ENCODE assay signal across 8 cellular contexts in genomic region chr5:83430130-83431010, GRCh38.
DNase-seq lines count a peak whose midpoint lies in the region; ATAC-seq lines count a peak whose summit lies in the region.

No MANE protein-coding gene starts in this region.

- no peaks in the 10 kb centered on the region for H3K9me3 Mint-ChIP-seq in stimulated activated effector memory CD8-positive, alpha-beta T cell treated with anti-CD3 and anti-CD28 coated beads, Interleukin-12 subunit alpha, Interleukin-12 subunit beta, amount 100 ng/mL, for 72 hours

- no peaks in the 10 kb centered on the region for H3K36me3 ChIP-seq in effector memory CD4-positive, alpha-beta T cell (ENCODE audit: control insufficient read depth, insufficient read depth, low read length)

- no peak overlapping the region for H3K27ac ChIP-seq in effector memory CD4-positive, alpha-beta T cell (ENCODE audit: insufficient read depth, low read length, poor library complexity, severe bottlenecking)

- no peaks in the 10 kb centered on the region for H3K4me1 Mint-ChIP-seq in stimulated activated effector memory CD8-positive, alpha-beta T cell treated with anti-CD3 and anti-CD28 coated beads, Interleukin-12 subunit alpha, Interleukin-12 subunit beta, amount 100 ng/mL, for 72 hours

- DNase-seq in ACHN (peak; percentile 47), NCI-H446 treated with DMSO at 0.1 percent for 48 hours (lab: John Stamatoyannopoulos, UW) (peak; percentile 37), medulla oblongata (ENCODE audit: extremely low spot score) (peak; percentile 82)
- peak; percentile 2 to 52 for DNase-seq in activated CD4-positive, alpha-beta T cell treated with anti-CD3 and anti-CD28 coated beads, Interleukin-2, amount 50 U/mL, for 24 hours (ENCODE audit: low read depth in 1 of 2, low spot score in 1 of 2)
- DNase-seq in effector memory CD4-positive, alpha-beta T cell: peak; percentile 0 to 20 (median 2)
- peak; percentile 7 to 56 for DNase-seq in stimulated activated effector memory CD8-positive, alpha-beta T cell treated with anti-CD3 and anti-CD28 coated beads, Interleukin-12 subunit alpha, Interleukin-12 subunit beta, amount 100 ng/mL, for 72 hours (ENCODE audit: low spot score in 2 of 2)

- in situ Hi-C loops in ACHN (cut with HindIII; ENCODE audit: low pct_ligation_motif_present, low pct_unique_long_range_greater_than_20kb, low sequenced_read_pairs): no loop called here

- H3K4me1 ChIP-seq in effector memory CD4-positive, alpha-beta T cell (ENCODE audit: control insufficient read depth, insufficient read depth, low read length, poor library complexity, severe bottlenecking): no peaks in the 10 kb centered on the region

- H3K36me3 Mint-ChIP-seq in stimulated activated effector memory CD8-positive, alpha-beta T cell treated with anti-CD3 and anti-CD28 coated beads, Interleukin-12 subunit alpha, Interleukin-12 subunit beta, amount 100 ng/mL, for 72 hours: no peaks in the 10 kb centered on the region

- no peak overlapping the region for H3K27ac Mint-ChIP-seq in stimulated activated effector memory CD8-positive, alpha-beta T cell treated with anti-CD3 and anti-CD28 coated beads, Interleukin-12 subunit alpha, Interleukin-12 subunit beta, amount 100 ng/mL, for 72 hours

- no peaks in the 10 kb centered on the region for H3K27me3 ChIP-seq in effector memory CD4-positive, alpha-beta T cell (replicated peaks; ENCODE audit: control insufficient read depth, insufficient read depth, low read length, poor library complexity, severe bottlenecking)

- no peak overlapping the region for H3K4me3 Mint-ChIP-seq in stimulated activated effector memory CD8-positive, alpha-beta T cell treated with anti-CD3 and anti-CD28 coated beads, Interleukin-12 subunit alpha, Interleukin-12 subunit beta, amount 100 ng/mL, for 72 hours

- H3K4me3 ChIP-seq in effector memory CD4-positive, alpha-beta T cell (ENCODE audit: insufficient read depth, low read depth, low read length, poor library complexity, severe bottlenecking): no peak overlapping the region

- ATAC-seq in GM18502 (IDR thresholded peaks at IDR 0.05; ENCODE audit: poor library complexity, unreplicated experiment) (peak; percentile 89), HG03045 (IDR thresholded peaks at IDR 0.05; ENCODE audit: unreplicated experiment) (peak; percentile 83)
- ATAC-seq in stimulated activated effector memory CD8-positive, alpha-beta T cell treated with anti-CD3 and anti-CD28 coated beads, Interleukin-12 subunit alpha, Interleukin-12 subunit beta, amount 100 ng/mL, for 72 hours: peak; percentile 79

- no peaks in the 10 kb centered on the region for H3K9me3 ChIP-seq in effector memory CD4-positive, alpha-beta T cell (ENCODE audit: control insufficient read depth, low read length)

Comparison
In these comparisons a context has a peak if more than half of its experiments do, and no peak if none do; other contexts are left out.
1. DNase-seq: peak in every context shown above with its lines; median percentile 82 in medulla oblongata; 47 in ACHN; 37 in NCI-H446 treated with DMSO at 0.1 percent for 48 hours; 32 in stimulated activated effector memory CD8-positive, alpha-beta T cell treated with anti-CD3 and anti-CD28 coated beads, Interleukin-12 subunit alpha, Interleukin-12 subunit beta, amount 100 ng/mL, for 72 hours; 27 in activated CD4-positive, alpha-beta T cell treated with anti-CD3 and anti-CD28 coated beads, Interleukin-2, amount 50 U/mL, for 24 hours; 2 in effector memory CD4-positive, alpha-beta T cell.